In the genomic region with DNA sequence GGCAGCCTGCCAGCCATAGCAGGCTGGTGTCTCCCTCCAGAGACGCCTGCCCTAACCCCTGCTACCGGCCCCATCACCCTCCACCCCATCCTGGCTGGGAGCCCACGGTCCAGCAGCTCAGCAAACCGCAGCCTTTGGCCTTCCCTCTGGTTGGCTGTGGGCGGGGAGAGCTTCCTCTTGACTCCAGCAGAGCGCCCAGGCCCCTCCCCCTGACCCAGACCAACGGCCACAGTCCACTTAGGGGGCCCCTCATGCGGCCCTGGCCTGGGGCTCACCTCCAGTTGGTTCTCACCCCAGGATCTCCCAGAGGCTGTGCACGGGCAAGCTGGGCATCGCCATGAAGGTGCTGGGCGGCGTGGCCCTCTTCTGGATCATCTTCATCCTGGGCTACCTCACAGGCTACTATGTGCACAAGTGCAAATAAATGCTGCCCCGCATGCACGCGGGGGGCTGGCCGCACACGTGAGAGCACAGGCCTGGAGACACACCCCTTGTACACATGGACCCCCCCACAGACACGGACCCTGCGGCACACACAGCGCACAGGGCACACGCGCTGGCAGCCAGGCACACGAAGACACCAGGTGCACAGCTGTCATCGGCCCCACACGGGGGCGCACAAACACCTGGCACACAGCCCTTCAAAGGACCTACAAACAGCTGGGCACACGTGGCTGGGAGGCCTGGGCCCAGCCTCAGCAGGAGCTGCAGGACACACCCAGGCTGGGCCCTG, we compare ENCODE assay signal across 1 cellular context.
TF ChIP-seq lines count a peak whose summit lies in the region.

No MANE protein-coding gene starts in this region.

TF ChIP-seq in HepG2, 621 proteins besides CTCF, POLR2A, EP300 and RAD21 (continued from another document and continues in another):
- TF ChIP-seq ZNF512B (CRISPR knock-in tag; IDR thresholded peaks at IDR 0.05; ENCODE audit: borderline replicate concordance) (no peak), SP1 (IDR thresholded peaks at IDR 0.05) (no peak), SP1 (CRISPR knock-in tag; IDR thresholded peaks at IDR 0.05) (peak; percentile 55), ZNF652 (CRISPR knock-in tag; IDR thresholded peaks at IDR 0.05; ENCODE audit: borderline replicate concordance, low read depth) (no peak), SPEN (CRISPR knock-in tag; IDR thresholded peaks at IDR 0.05; ENCODE audit: low read depth) (peak; percentile 80), KDM5A (IDR thresholded peaks at IDR 0.05; ENCODE audit: borderline replicate concordance, low read length) (peak; percentile 59; the same call in 1 of the 2 replicates), ONECUT2 (CRISPR knock-in tag; IDR thresholded peaks at IDR 0.05) (peak; percentile 12; the same call in 1 of the 2 replicates), ZNF136 (CRISPR knock-in tag; IDR thresholded peaks at IDR 0.05; ENCODE audit: low read depth) (no peak), MTERF4 (CRISPR knock-in tag; IDR thresholded peaks at IDR 0.05) (no peak), ZNF720 (CRISPR knock-in tag; IDR thresholded peaks at IDR 0.05) (no peak), ZNF225 (CRISPR knock-in tag; IDR thresholded peaks at IDR 0.05) (no peak; the same call in 1 of the 2 replicates), CHD2 (IDR thresholded peaks at IDR 0.05; ENCODE audit: low read depth, low read length) (no peak), ZBTB20 (CRISPR knock-in tag; IDR thresholded peaks at IDR 0.05; ENCODE audit: borderline replicate concordance, low read depth) (peak; percentile 74; the same call in 1 of the 2 replicates), AGO1 (IDR thresholded peaks at IDR 0.05; ENCODE audit: low read depth, low read length, poor library complexity, severe bottlenecking) (peak; percentile 78), ZNF792 (CRISPR knock-in tag; IDR thresholded peaks at IDR 0.05) (peak; percentile 58; the same call in 1 of the 2 replicates), TBX2 (CRISPR knock-in tag; IDR thresholded peaks at IDR 0.05; ENCODE audit: borderline replicate concordance) (peak; percentile 79), SNRNP70 (IDR thresholded peaks at IDR 0.05; ENCODE audit: low read depth, low read length) (no peak), ZBTB42 (CRISPR knock-in tag; IDR thresholded peaks at IDR 0.05) (peak; percentile 93), SSRP1 (CRISPR knock-in tag; IDR thresholded peaks at IDR 0.05) (no peak), HNRNPL (IDR thresholded peaks at IDR 0.05; ENCODE audit: low read depth, low read length) (peak; percentile 97), ARNT2 (CRISPR knock-in tag; IDR thresholded peaks at IDR 0.05; ENCODE audit: low read depth) (peak; percentile 31; the same call in 1 of the 2 replicates), ARNTL (CRISPR knock-in tag; IDR thresholded peaks at IDR 0.05) (peak; percentile 97), ZNF614 (CRISPR knock-in tag; IDR thresholded peaks at IDR 0.05; ENCODE audit: borderline replicate concordance) (no peak), MXD1 (CRISPR knock-in tag; IDR thresholded peaks at IDR 0.05) (peak; percentile 97), ZNF530 (CRISPR knock-in tag; IDR thresholded peaks at IDR 0.05; ENCODE audit: low read depth) (0 out of 2 replicates have a peak, but pooled peaks have one; percentile 24), KDM2A (CRISPR knock-in tag; IDR thresholded peaks at IDR 0.05; ENCODE audit: borderline replicate concordance, low read depth) (peak; percentile 69), ZNF713 (CRISPR knock-in tag; IDR thresholded peaks at IDR 0.05) (0 out of 2 replicates have a peak, but pooled peaks have one; percentile 79), ARNT (IDR thresholded peaks at IDR 0.05) (no peak), ZNF256 (CRISPR knock-in tag; conservative IDR thresholded peaks at IDR 0.05) (no peak; the same call in 1 of the 2 replicates), ZBTB7A (CRISPR knock-in tag; IDR thresholded peaks at IDR 0.05) (peak; percentile 82; the same call in 1 of the 2 replicates), YEATS2 (CRISPR knock-in tag; IDR thresholded peaks at IDR 0.05; ENCODE audit: borderline replicate concordance) (peak; percentile 78; the same call in 1 of the 2 replicates), NPAS2 (CRISPR knock-in tag; IDR thresholded peaks at IDR 0.05; ENCODE audit: borderline replicate concordance) (0 out of 2 replicates have a peak, but pooled peaks have one; percentile 63), NFIC (IDR thresholded peaks at IDR 0.05; ENCODE audit: low read length) (no peak), ZNF878 (CRISPR knock-in tag; IDR thresholded peaks at IDR 0.05) (0 out of 2 replicates have a peak, but pooled peaks have one; percentile 38), MEIS1 (CRISPR knock-in tag; IDR thresholded peaks at IDR 0.05; ENCODE audit: borderline replicate concordance) (peak; percentile 70), ZNF598 (CRISPR knock-in tag; IDR thresholded peaks at IDR 0.05; ENCODE audit: borderline replicate concordance) (no peak; the same call in 1 of the 2 replicates), SP2 (CRISPR knock-in tag; IDR thresholded peaks at IDR 0.05) (no peak), PAX8 (CRISPR knock-in tag; IDR thresholded peaks at IDR 0.05; ENCODE audit: borderline replicate concordance) (no peak), ZNF121 (CRISPR knock-in tag; IDR thresholded peaks at IDR 0.05) (peak; percentile 41; the same call in 1 of the 2 replicates), SMC3 (IDR thresholded peaks at IDR 0.05; ENCODE audit: low read length) (peak; percentile 18; the same call in 1 of the 2 replicates), PTBP1 (IDR thresholded peaks at IDR 0.05; ENCODE audit: low read depth, low read length, poor library complexity, severe bottlenecking) (no peak), IKZF1 (IDR thresholded peaks at IDR 0.05) (no peak), ZNF264 (CRISPR knock-in tag; IDR thresholded peaks at IDR 0.05) (peak; percentile 53), HHEX (CRISPR knock-in tag; IDR thresholded peaks at IDR 0.05) (no peak), ZFP90 (CRISPR knock-in tag; IDR thresholded peaks at IDR 0.05; ENCODE audit: borderline replicate concordance) (no peak; the same call in 1 of the 2 replicates), ZNF280D (CRISPR knock-in tag; IDR thresholded peaks at IDR 0.05) (0 out of 2 replicates have a peak, but pooled peaks have one; percentile 42), RBM22 (optimal IDR thresholded peaks at IDR 0.05; ENCODE audit: low read length) (no peak), SAP130 (CRISPR knock-in tag; IDR thresholded peaks at IDR 0.05; ENCODE audit: low read depth) (peak; percentile 78), NCOA1 (CRISPR knock-in tag; IDR thresholded peaks at IDR 0.05) (peak; percentile 28; the same call in 1 of the 2 replicates), CHCHD3 (CRISPR knock-in tag; IDR thresholded peaks at IDR 0.05) (no peak), NCOA2 (CRISPR knock-in tag; IDR thresholded peaks at IDR 0.05) (peak; percentile 61), RBAK (CRISPR knock-in tag; IDR thresholded peaks at IDR 0.05) (no peak), MAFK (conservative IDR thresholded peaks at IDR 0.05 in 1 of 2, IDR thresholded peaks at IDR 0.05 in 1 of 2; ENCODE audit: low read length in 2 of 2) (no peak), GZF1 (CRISPR knock-in tag; IDR thresholded peaks at IDR 0.05) (peak; percentile 28; the same call in 1 of the 2 replicates), ZNF510 (CRISPR knock-in tag; IDR thresholded peaks at IDR 0.05; ENCODE audit: low read depth) (peak; percentile 75; the same call in 1 of the 2 replicates), ADNP (CRISPR knock-in tag; IDR thresholded peaks at IDR 0.05) (no peak)
- TF ChIP-seq, protein P1, sequence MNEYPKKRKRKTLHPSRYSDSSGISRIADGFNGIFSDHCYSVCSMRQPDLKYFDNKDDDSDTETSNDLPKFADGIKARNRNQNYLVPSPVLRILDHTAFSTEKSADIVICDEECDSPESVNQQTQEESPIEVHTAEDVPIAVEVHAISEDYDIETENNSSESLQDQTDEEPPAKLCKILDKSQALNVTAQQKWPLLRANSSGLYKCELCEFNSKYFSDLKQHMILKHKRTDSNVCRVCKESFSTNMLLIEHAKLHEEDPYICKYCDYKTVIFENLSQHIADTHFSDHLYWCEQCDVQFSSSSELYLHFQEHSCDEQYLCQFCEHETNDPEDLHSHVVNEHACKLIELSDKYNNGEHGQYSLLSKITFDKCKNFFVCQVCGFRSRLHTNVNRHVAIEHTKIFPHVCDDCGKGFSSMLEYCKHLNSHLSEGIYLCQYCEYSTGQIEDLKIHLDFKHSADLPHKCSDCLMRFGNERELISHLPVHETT (CRISPR knock-in tag; conservative IDR thresholded peaks at IDR 0.05), result 0 out of 2 replicates have a peak, but pooled peaks have one; percentile 57
- TF ChIP-seq, protein P2, sequence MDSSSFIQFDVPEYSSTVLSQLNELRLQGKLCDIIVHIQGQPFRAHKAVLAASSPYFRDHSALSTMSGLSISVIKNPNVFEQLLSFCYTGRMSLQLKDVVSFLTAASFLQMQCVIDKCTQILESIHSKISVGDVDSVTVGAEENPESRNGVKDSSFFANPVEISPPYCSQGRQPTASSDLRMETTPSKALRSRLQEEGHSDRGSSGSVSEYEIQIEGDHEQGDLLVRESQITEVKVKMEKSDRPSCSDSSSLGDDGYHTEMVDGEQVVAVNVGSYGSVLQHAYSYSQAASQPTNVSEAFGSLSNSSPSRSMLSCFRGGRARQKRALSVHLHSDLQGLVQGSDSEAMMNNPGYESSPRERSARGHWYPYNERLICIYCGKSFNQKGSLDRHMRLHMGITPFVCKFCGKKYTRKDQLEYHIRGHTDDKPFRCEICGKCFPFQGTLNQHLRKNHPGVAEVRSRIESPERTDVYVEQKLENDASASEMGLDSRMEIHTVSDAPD (CRISPR knock-in tag; IDR thresholded peaks at IDR 0.05), result peak; percentile 84; the same call in 1 of the 2 replicates
- TF ChIP-seq, protein P3, sequence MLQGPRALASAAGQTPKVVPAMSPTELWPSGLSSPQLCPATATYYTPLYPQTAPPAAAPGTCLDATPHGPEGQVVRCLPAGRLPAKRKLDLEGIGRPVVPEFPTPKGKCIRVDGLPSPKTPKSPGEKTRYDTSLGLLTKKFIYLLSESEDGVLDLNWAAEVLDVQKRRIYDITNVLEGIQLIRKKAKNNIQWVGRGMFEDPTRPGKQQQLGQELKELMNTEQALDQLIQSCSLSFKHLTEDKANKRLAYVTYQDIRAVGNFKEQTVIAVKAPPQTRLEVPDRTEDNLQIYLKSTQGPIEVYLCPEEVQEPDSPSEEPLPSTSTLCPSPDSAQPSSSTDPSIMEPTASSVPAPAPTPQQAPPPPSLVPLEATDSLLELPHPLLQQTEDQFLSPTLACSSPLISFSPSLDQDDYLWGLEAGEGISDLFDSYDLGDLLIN (CRISPR knock-in tag; IDR thresholded peaks at IDR 0.05; ENCODE audit: borderline replicate concordance), result peak; percentile 62; the same call in 1 of the 2 replicates
